ENCODE assay signal across 12 cellular contexts in the genomic region with DNA sequence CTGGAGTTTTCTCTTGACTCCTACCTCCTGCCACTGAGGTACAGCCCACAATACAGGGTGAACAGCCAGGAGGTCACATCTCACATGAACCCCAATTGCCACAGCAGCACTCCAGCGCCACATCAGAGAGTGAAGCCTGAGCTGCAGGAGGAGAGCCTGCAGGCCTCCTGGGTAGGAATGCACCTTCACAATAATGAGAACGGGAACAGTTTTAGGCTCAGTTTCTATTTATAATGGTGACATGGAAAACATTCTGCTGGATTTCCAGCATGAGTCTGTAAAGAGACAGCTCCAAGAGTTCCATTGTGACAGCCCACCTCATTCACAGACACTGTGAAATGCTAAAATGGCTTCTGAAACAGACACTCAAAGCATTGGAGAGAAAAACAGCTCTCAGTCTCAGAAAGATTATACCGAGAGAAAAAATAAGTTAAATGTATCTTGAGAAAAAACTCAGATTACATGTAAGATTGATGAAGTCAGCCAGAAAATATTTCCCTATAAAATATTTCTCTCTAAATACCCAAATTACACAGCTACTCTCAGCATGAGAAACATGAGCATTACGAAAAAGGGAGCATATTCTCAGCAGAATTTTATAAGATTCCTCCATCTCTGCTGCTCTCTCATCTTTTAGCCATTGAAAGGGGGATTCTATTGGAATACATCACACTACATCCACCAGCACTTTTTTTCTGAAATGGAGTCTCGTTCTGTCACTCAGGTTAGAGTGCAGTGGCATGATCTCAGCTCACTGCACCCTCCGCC.
"Had no signal": no experiment of that assay in that cellular context is flagged by ENCODE, and none has a peak within 500 bp of the region (broad histone marks: within the 10 kb centered on the region; RNA-seq: fewer than 3 reads in every experiment).

No MANE protein-coding gene starts in this region.

- H3K9me3 ChIP-seq: adrenal gland, prostate gland had no signal

- H3K4me3 ChIP-seq: adrenal gland, mucosa of descending colon, prostate gland had no signal

- ATAC-seq: mucosa of descending colon; sciatic nerve; stimulated activated naive B cell treated with anti-CD40 and anti-IgM and Interleukin-4, amounts not matched to agents 10 μg/mL and 1 μg/mL and 100 μg/mL, for 72 hours had no signal

- H3K27me3 ChIP-seq: adrenal gland had no signal

- H3K4me1 ChIP-seq: prostate gland had no signal

- H3K27ac ChIP-seq: prostate gland had no signal

- DNase-seq: activated CD8-positive, alpha-beta memory T cell treated with anti-CD3 and anti-CD28 coated beads for 24 hours; activated gamma-delta T cell; adrenal gland; erythroblast; foreskin melanocyte; kidney glomerular epithelial cell; mesenchymal stem cell; mucosa of descending colon; naive B cell; stimulated activated naive B cell treated with anti-CD40 and anti-IgM and Interleukin-4, amounts not matched to agents 10 μg/mL and 1 μg/mL and 100 μg/mL, for 72 hours had no signal

- H3K36me3 ChIP-seq: adrenal gland, prostate gland had no signal
